21 cellular contexts compared by ENCODE assay signal in the genomic region with DNA sequence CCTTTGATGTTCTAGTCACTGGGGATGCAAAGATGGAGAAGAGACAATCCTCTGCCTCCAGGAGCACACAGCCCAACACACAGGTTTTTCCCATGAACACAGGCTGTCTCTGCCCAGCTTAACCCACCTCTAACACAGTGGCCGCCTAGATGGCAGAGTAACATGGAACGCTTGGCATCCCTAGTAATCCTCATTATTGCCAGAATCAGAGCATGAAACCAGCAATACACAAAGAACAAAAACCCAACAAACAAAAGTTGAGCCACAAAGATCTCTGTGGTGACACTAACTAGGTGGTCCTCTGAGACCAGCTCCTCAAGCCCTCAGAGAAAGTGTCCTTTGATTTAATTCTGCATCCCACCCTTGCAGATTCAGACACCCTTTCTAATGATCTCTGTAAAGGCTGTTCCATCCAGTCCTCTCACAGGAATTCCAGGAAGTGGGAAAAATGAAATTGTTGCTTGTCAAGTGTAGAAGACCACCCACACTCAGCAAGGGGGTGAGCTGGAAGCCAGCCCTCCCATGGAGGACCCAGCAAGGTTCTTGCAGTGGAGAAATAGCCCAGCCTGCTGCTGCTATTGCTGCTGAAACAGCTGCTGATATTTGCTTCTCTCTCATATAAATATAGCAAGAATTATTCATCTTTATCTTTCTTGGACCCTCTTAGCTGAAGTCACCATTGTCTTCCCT.
"Had no signal": no experiment of that assay in that cellular context is flagged by ENCODE, and none has a peak within 500 bp of the region (broad histone marks: within the 10 kb centered on the region; RNA-seq: fewer than 3 reads in every experiment).

No MANE protein-coding gene starts in this region.

- H3K9me3 ChIP-seq: neutrophil, pancreas, right atrium auricular region, stomach, thyroid gland had no signal

- H3K36me3 ChIP-seq: neutrophil, pancreas, right atrium auricular region, stomach, thyroid gland had no signal

- DNase-seq: dorsolateral prefrontal cortex; effector CD4-positive, alpha-beta T cell; hypothalamus; kidney; pancreas; stimulated activated CD4-positive, alpha-beta T cell treated with anti-CD3 and anti-CD28 coated beads, Interleukin-12 subunit alpha, Interleukin-12 subunit beta, amount 100 ng/mL, for 4 hours; stimulated activated CD4-positive, alpha-beta T cell treated with anti-CD3 and anti-CD28 coated beads, Interleukin-1b, Interleukin-23, amount 100 ng/mL, for 48 hours; stimulated activated CD4-positive, alpha-beta T cell treated with anti-CD3 and anti-CD28 coated beads, Interleukin-4, amount 100 ng/mL, for 1 hour; stimulated activated CD8-positive, alpha-beta memory T cell treated with anti-CD3 and anti-CD28 coated beads, Interleukin-4, amount 100 ng/mL, for 48 hours; stimulated activated naive CD4-positive, alpha-beta T cell; stomach; thyroid gland; trophoblast cell had no signal

- H3K27me3 Mint-ChIP-seq: memory B cell had no signal

- H3K36me3 Mint-ChIP-seq: memory B cell had no signal

- H3K4me3 ChIP-seq: dorsolateral prefrontal cortex, lung, pancreas, right atrium auricular region, smooth muscle cell, stomach, thyroid gland had no signal

- H3K27ac Mint-ChIP-seq: memory B cell, progenitor cell of endocrine pancreas had no signal

- H3K4me3 Mint-ChIP-seq: memory B cell had no signal

- H3K9me3 Mint-ChIP-seq: memory B cell had no signal

- H3K4me1 ChIP-seq: pancreas, right atrium auricular region, stomach, thyroid gland had no signal

- ATAC-seq: left lobe of liver, pancreas, sciatic nerve had no signal

- H3K27me3 ChIP-seq: dorsolateral prefrontal cortex, neutrophil, pancreas, right atrium auricular region, stomach, thyroid gland had no signal

- H3K4me2 ChIP-seq: smooth muscle cell had no signal

- H3K27ac ChIP-seq: dorsolateral prefrontal cortex, neutrophil, pancreas, right atrium auricular region, stomach, thyroid gland had no signal
